ENCODE assay signal across 13 cellular contexts in genomic region chr2:36333350-36334012, GRCh38. TPM values are rescaled to one million over a fixed set of nuclear protein-coding genes. Genes with fewer than 3 reads are reported as not detected.
A peak's percentile ranks its signal among the peaks of the same experiment; 100 is the strongest.
DNase-seq lines count a peak whose midpoint lies in the region; ATAC-seq and TF ChIP-seq lines count a peak whose summit lies in the region.
"Had no signal": no experiment of that assay in that cellular context is flagged by ENCODE, and none has a peak within 500 bp of the region (broad histone marks: within the 10 kb centered on the region; RNA-seq: fewer than 3 reads in every experiment).

No MANE protein-coding gene starts in this region.

- no peak for DNase-seq in activated naive CD8-positive, alpha-beta T cell treated with anti-CD3 and anti-CD28 coated beads, Interleukin-2, amount 10 ng/mL, durations not matched to agents 7 days and 5 days
- no peak for DNase-seq in activated naive CD8-positive, alpha-beta T cell treated with anti-CD3 and anti-CD28 coated beads for 36 hours
- DNase-seq in HT-29 (ENCODE audit: low spot score), result peak; percentile 24
- DNase-seq in activated CD8-positive, alpha-beta T cell treated with anti-CD3 and anti-CD28 coated beads for 36 hours, result peak; percentile 31
- no peak for DNase-seq in stimulated activated naive CD8-positive, alpha-beta T cell treated with anti-CD3 and anti-CD28 coated beads, Interleukin-15, Interleukin-2, amounts not matched to agents 100 U/mL and 50 U/mL, for 24 hours
- DNase-seq in putamen (ENCODE audit: low spot score), result no peak
- no peak for DNase-seq in activated CD8-positive, alpha-beta memory T cell treated with anti-CD3 and anti-CD28 coated beads, Interleukin-2, amount 10 ng/mL, durations not matched to agents 7 days and 5 days
- no peak for DNase-seq in effector memory CD4-positive, alpha-beta T cell
- DNase-seq: activated CD4-positive, alpha-beta memory T cell treated with anti-CD3 and anti-CD28 coated beads, Interleukin-2, amount 10 ng/mL, durations not matched to agents 7 days and 5 days; NCI-H1092 treated with DMSO at 0.1 percent for 48 hours; retina; substantia nigra had no signal

- CTCF ChIA-PET in activated CD8-positive, alpha-beta T cell treated with anti-CD3 and anti-CD28 coated beads for 36 hours (lab: Charles Lee), result interaction anchor here (1.4 to 1.7 kb wide), 2 partner anchors 14 to 19 kb away, joined by 3 to 5 read pairs; no protein-coding TSS in a partner anchor
- CTCF ChIA-PET in activated CD8-positive, alpha-beta memory T cell treated with anti-CD3 and anti-CD28 coated beads, Interleukin-2, amount 10 ng/mL, durations not matched to agents 7 days and 5 days (lab: Charles Lee), result interaction anchor here (2.1 kb wide), 1 partner anchor 19 kb away, joined by 7 read pairs; no protein-coding TSS in a partner anchor

- ATAC-seq in activated naive CD8-positive, alpha-beta T cell treated with anti-CD3 and anti-CD28 coated beads, Interleukin-2, amount 10 ng/mL, durations not matched to agents 7 days and 5 days (ENCODE audit: low read depth), result peak; percentile 75
- ATAC-seq in activated CD8-positive, alpha-beta T cell treated with anti-CD3 and anti-CD28 coated beads for 36 hours, result peak; percentile 70
- ATAC-seq in stimulated activated naive CD8-positive, alpha-beta T cell treated with anti-CD3 and anti-CD28 coated beads, Interleukin-15, Interleukin-2, amounts not matched to agents 100 U/mL and 50 U/mL, for 24 hours, result peak; percentile 61
- no peak for ATAC-seq in activated CD8-positive, alpha-beta memory T cell treated with anti-CD3 and anti-CD28 coated beads, Interleukin-2, amount 10 ng/mL, durations not matched to agents 7 days and 5 days

- POLR2A ChIA-PET in activated naive CD8-positive, alpha-beta T cell treated with anti-CD3 and anti-CD28 coated beads, Interleukin-2, amount 10 ng/mL, durations not matched to agents 7 days and 5 days (lab: Charles Lee), result no interaction called here
- POLR2A ChIA-PET in activated CD8-positive, alpha-beta T cell treated with anti-CD3 and anti-CD28 coated beads for 36 hours (lab: Charles Lee), result no interaction called here

- no peak overlapping the region for H3K4me3 ChIP-seq in effector memory CD4-positive, alpha-beta T cell (ENCODE audit: insufficient read depth, low read depth, low read length, poor library complexity, severe bottlenecking)

- H3K27ac Mint-ChIP-seq in activated naive CD8-positive, alpha-beta T cell treated with anti-CD3 and anti-CD28 coated beads, Interleukin-2, amount 10 ng/mL, durations not matched to agents 7 days and 5 days, result no peak overlapping the region
- no peak overlapping the region for H3K27ac Mint-ChIP-seq in activated naive CD8-positive, alpha-beta T cell treated with anti-CD3 and anti-CD28 coated beads for 36 hours
- no peak overlapping the region for H3K27ac Mint-ChIP-seq in activated CD8-positive, alpha-beta T cell treated with anti-CD3 and anti-CD28 coated beads for 36 hours
- no peak overlapping the region for H3K27ac Mint-ChIP-seq in activated CD8-positive, alpha-beta memory T cell treated with anti-CD3 and anti-CD28 coated beads, Interleukin-2, amount 10 ng/mL, durations not matched to agents 7 days and 5 days
- H3K27ac Mint-ChIP-seq: activated CD4-positive, alpha-beta memory T cell treated with anti-CD3 and anti-CD28 coated beads, Interleukin-2, amount 10 ng/mL, durations not matched to agents 7 days and 5 days; activated naive CD8-positive, alpha-beta T cell had no signal

- H3K4me1 Mint-ChIP-seq in activated naive CD8-positive, alpha-beta T cell treated with anti-CD3 and anti-CD28 coated beads, Interleukin-2, amount 10 ng/mL, durations not matched to agents 7 days and 5 days, result peaks cover 4% of the 10 kb centered on the region
- peaks cover 7% of the 10 kb centered on the region for H3K4me1 Mint-ChIP-seq in activated naive CD8-positive, alpha-beta T cell treated with anti-CD3 and anti-CD28 coated beads for 36 hours
- H3K4me1 Mint-ChIP-seq in activated CD8-positive, alpha-beta T cell treated with anti-CD3 and anti-CD28 coated beads for 36 hours (ENCODE audit: low read depth), result peaks cover 13% of the 10 kb centered on the region
- H3K4me1 Mint-ChIP-seq in activated CD8-positive, alpha-beta memory T cell treated with anti-CD3 and anti-CD28 coated beads, Interleukin-2, amount 10 ng/mL, durations not matched to agents 7 days and 5 days, result peaks cover 22% of the 10 kb centered on the region

- H3K36me3 ChIP-seq in effector memory CD4-positive, alpha-beta T cell (ENCODE audit: control insufficient read depth, insufficient read depth, low read length), result no peaks in the 10 kb centered on the region

- H3K27ac ChIP-seq in effector memory CD4-positive, alpha-beta T cell (ENCODE audit: insufficient read depth, low read length, poor library complexity, severe bottlenecking), result no peak overlapping the region

- no peak for TF ChIP-seq CTCF in activated CD8-positive, alpha-beta T cell treated with anti-CD3 and anti-CD28 coated beads for 36 hours (IDR thresholded peaks at IDR 0.05)

- H3K27me3 Mint-ChIP-seq in activated naive CD8-positive, alpha-beta T cell treated with anti-CD3 and anti-CD28 coated beads, Interleukin-2, amount 10 ng/mL, durations not matched to agents 7 days and 5 days, result peaks cover 4% of the 10 kb centered on the region
- H3K27me3 Mint-ChIP-seq in activated naive CD8-positive, alpha-beta T cell treated with anti-CD3 and anti-CD28 coated beads for 36 hours, result peaks cover 12% of the 10 kb centered on the region
- peaks cover 7% of the 10 kb centered on the region for H3K27me3 Mint-ChIP-seq in activated CD8-positive, alpha-beta T cell treated with anti-CD3 and anti-CD28 coated beads for 36 hours
- H3K27me3 Mint-ChIP-seq in activated CD8-positive, alpha-beta memory T cell treated with anti-CD3 and anti-CD28 coated beads, Interleukin-2, amount 10 ng/mL, durations not matched to agents 7 days and 5 days, result peaks cover 5% of the 10 kb centered on the region
- H3K27me3 Mint-ChIP-seq: activated naive CD8-positive, alpha-beta T cell had no signal

- no peaks in the 10 kb centered on the region for H3K27me3 ChIP-seq in effector memory CD4-positive, alpha-beta T cell (replicated peaks; ENCODE audit: control insufficient read depth, insufficient read depth, low read length, poor library complexity, severe bottlenecking)

- no peaks in the 10 kb centered on the region for H3K9me3 ChIP-seq in effector memory CD4-positive, alpha-beta T cell (ENCODE audit: control insufficient read depth, low read length)

- H3K36me3 Mint-ChIP-seq in activated naive CD8-positive, alpha-beta T cell treated with anti-CD3 and anti-CD28 coated beads, Interleukin-2, amount 10 ng/mL, durations not matched to agents 7 days and 5 days, result no peaks in the 10 kb centered on the region
- H3K36me3 Mint-ChIP-seq in activated naive CD8-positive, alpha-beta T cell treated with anti-CD3 and anti-CD28 coated beads for 36 hours, result no peaks in the 10 kb centered on the region
- H3K36me3 Mint-ChIP-seq in activated CD8-positive, alpha-beta T cell treated with anti-CD3 and anti-CD28 coated beads for 36 hours (ENCODE audit: low read depth), result no peaks in the 10 kb centered on the region
- H3K36me3 Mint-ChIP-seq in activated CD8-positive, alpha-beta memory T cell treated with anti-CD3 and anti-CD28 coated beads, Interleukin-2, amount 10 ng/mL, durations not matched to agents 7 days and 5 days, result peaks cover 2% of the 10 kb centered on the region
- H3K36me3 Mint-ChIP-seq: activated naive CD8-positive, alpha-beta T cell had no signal

- no peaks in the 10 kb centered on the region for H3K4me1 ChIP-seq in effector memory CD4-positive, alpha-beta T cell (ENCODE audit: control insufficient read depth, insufficient read depth, low read length, poor library complexity, severe bottlenecking)

- intact Hi-C loops in activated CD8-positive, alpha-beta T cell treated with anti-CD3 and anti-CD28 coated beads for 36 hours (cut with micrococcal nuclease), result no loop called here

- no peak overlapping the region for H3K4me3 Mint-ChIP-seq in activated naive CD8-positive, alpha-beta T cell treated with anti-CD3 and anti-CD28 coated beads, Interleukin-2, amount 10 ng/mL, durations not matched to agents 7 days and 5 days
- H3K4me3 Mint-ChIP-seq in activated naive CD8-positive, alpha-beta T cell treated with anti-CD3 and anti-CD28 coated beads for 36 hours, result no peak overlapping the region
- H3K4me3 Mint-ChIP-seq in activated CD8-positive, alpha-beta T cell treated with anti-CD3 and anti-CD28 coated beads for 36 hours, result no peak overlapping the region
- no peak overlapping the region for H3K4me3 Mint-ChIP-seq in activated CD8-positive, alpha-beta memory T cell treated with anti-CD3 and anti-CD28 coated beads, Interleukin-2, amount 10 ng/mL, durations not matched to agents 7 days and 5 days
- H3K4me3 Mint-ChIP-seq: activated CD4-positive, alpha-beta memory T cell treated with anti-CD3 and anti-CD28 coated beads, Interleukin-2, amount 10 ng/mL, durations not matched to agents 7 days and 5 days; activated naive CD8-positive, alpha-beta T cell had no signal

- H3K9me3 Mint-ChIP-seq in activated naive CD8-positive, alpha-beta T cell treated with anti-CD3 and anti-CD28 coated beads, Interleukin-2, amount 10 ng/mL, durations not matched to agents 7 days and 5 days, result no peaks in the 10 kb centered on the region
- no peaks in the 10 kb centered on the region for H3K9me3 Mint-ChIP-seq in activated naive CD8-positive, alpha-beta T cell treated with anti-CD3 and anti-CD28 coated beads for 36 hours
- no peaks in the 10 kb centered on the region for H3K9me3 Mint-ChIP-seq in activated CD8-positive, alpha-beta T cell treated with anti-CD3 and anti-CD28 coated beads for 36 hours
- no peaks in the 10 kb centered on the region for H3K9me3 Mint-ChIP-seq in activated CD8-positive, alpha-beta memory T cell treated with anti-CD3 and anti-CD28 coated beads, Interleukin-2, amount 10 ng/mL, durations not matched to agents 7 days and 5 days (ENCODE audit: low read depth)
- H3K9me3 Mint-ChIP-seq: activated CD4-positive, alpha-beta memory T cell treated with anti-CD3 and anti-CD28 coated beads, Interleukin-2, amount 10 ng/mL, durations not matched to agents 7 days and 5 days had no signal

RNA-seq across cellular contexts. Expression of gene CRIM1, which starts 22.1 kb away (rescaled TPM):
- total RNA-seq in activated naive CD8-positive, alpha-beta T cell treated with anti-CD3 and anti-CD28 coated beads, Interleukin-2, amount 10 ng/mL, durations not matched to agents 7 days and 5 days, result 1 to 10 TPM; 3.2 to 3.5 TPM
- total RNA-seq in activated naive CD8-positive, alpha-beta T cell treated with anti-CD3 and anti-CD28 coated beads for 36 hours, result 10 to 100 TPM; 11.8 to 12.6 TPM
- total RNA-seq in HT-29 (2014; rRNA removed; shearing (Covaris generic)), result 14.6 and 21.7 TPM in 2 replicates
- 10 to 100 TPM; 14.4 to 15.9 TPM for total RNA-seq in activated CD8-positive, alpha-beta T cell treated with anti-CD3 and anti-CD28 coated beads for 36 hours
- total RNA-seq in activated CD8-positive, alpha-beta memory T cell treated with anti-CD3 and anti-CD28 coated beads, Interleukin-2, amount 10 ng/mL, durations not matched to agents 7 days and 5 days, result 10 to 100 TPM; 12.6 to 17.6 TPM

Comparison
In these comparisons a context has a peak if more than half of its experiments do, and no peak if none do; other contexts are left out.
1. DNase-seq: peak in HT-29 (single experiment) and activated CD8-positive, alpha-beta T cell treated with anti-CD3 and anti-CD28 coated beads for 36 hours (single experiment); none in activated naive CD8-positive, alpha-beta T cell treated with anti-CD3 and anti-CD28 coated beads, Interleukin-2, amount 10 ng/mL, durations not matched to agents 7 days and 5 days (single experiment), activated naive CD8-positive, alpha-beta T cell treated with anti-CD3 and anti-CD28 coated beads for 36 hours (single experiment), stimulated activated naive CD8-positive, alpha-beta T cell treated with anti-CD3 and anti-CD28 coated beads, Interleukin-15, Interleukin-2, amounts not matched to agents 100 U/mL and 50 U/mL, for 24 hours (single experiment), putamen (single experiment), activated CD8-positive, alpha-beta memory T cell treated with anti-CD3 and anti-CD28 coated beads, Interleukin-2, amount 10 ng/mL, durations not matched to agents 7 days and 5 days (single experiment) and effector memory CD4-positive, alpha-beta T cell (0 of 3).